8 cellular contexts compared by ENCODE assay signal in the genomic region with DNA sequence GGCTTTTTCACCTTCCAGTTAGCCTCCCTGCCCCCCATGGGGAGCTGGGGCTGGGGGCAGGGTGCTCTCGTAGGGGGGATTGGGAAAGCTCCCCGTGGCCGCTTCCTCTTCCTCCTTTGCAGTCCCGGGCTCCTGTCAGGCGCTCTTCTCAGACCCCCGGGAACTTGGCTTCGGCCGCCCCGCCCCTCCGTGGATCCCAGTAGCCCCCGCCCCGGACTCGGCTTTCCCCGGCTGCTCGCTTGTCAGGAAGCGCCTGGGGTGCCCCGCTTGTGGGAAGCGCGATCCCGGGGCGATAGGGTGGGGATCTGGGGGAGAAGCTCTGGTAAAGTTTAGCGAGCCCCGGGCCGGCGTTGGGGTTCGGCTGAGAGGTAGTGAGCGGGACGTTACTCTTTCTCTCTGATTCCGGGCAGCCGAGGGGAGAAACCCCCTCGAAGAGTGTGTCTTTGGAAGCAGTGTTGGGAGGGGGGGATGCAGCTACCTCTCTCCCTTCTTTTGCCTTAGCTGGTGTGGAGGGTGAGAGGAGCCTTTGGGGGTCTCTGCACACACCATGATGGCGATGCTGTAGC. TPM values are rescaled to one million over a fixed set of nuclear protein-coding genes. Genes with fewer than 3 reads are reported as not detected.
A peak's percentile ranks its signal among the peaks of the same experiment; 100 is the strongest.
DNase-seq lines count a peak whose midpoint lies in the region; ATAC-seq and TF ChIP-seq lines count a peak whose summit lies in the region.

No MANE protein-coding gene starts in this region.

- peak overlapping the region; percentile 95 for H3K4me3 Mint-ChIP-seq in activated naive CD4-positive, alpha-beta T cell treated with anti-CD3 and anti-CD28 coated beads, Interleukin-2, amount 50 U/mL, for 24 hours

- no peak for TF ChIP-seq CTCF in parathyroid adenoma (IDR thresholded peaks at IDR 0.05)

- H3K4me1 ChIP-seq in parathyroid adenoma: no peaks in the 10 kb centered on the region

- peak; percentile 33 for ATAC-seq in HG03439 (IDR thresholded peaks at IDR 0.05; ENCODE audit: unreplicated experiment)
- ATAC-seq in Right ventricle myocardium superior (ENCODE audit: poor library complexity): peak; percentile 64

- H3K79me2 ChIP-seq in parathyroid adenoma: peaks cover 14% of the 10 kb centered on the region

- no peaks in the 10 kb centered on the region for H3K9me3 Mint-ChIP-seq in activated naive CD4-positive, alpha-beta T cell treated with anti-CD3 and anti-CD28 coated beads, Interleukin-2, amount 50 U/mL, for 24 hours

- H3K36me3 ChIP-seq in parathyroid adenoma (ENCODE audit: control insufficient read depth, insufficient read depth, low read length): no peaks in the 10 kb centered on the region

- peak overlapping the region; percentile 66 for H3K27ac ChIP-seq in parathyroid adenoma

- no peaks in the 10 kb centered on the region for H3K27me3 Mint-ChIP-seq in activated naive CD4-positive, alpha-beta T cell treated with anti-CD3 and anti-CD28 coated beads, Interleukin-2, amount 50 U/mL, for 24 hours

- H3K4me1 Mint-ChIP-seq in activated naive CD4-positive, alpha-beta T cell treated with anti-CD3 and anti-CD28 coated beads, Interleukin-2, amount 50 U/mL, for 24 hours: peaks cover 52% of the 10 kb centered on the region

- no peaks in the 10 kb centered on the region for H3K27me3 ChIP-seq in parathyroid adenoma (ENCODE audit: control insufficient read depth, insufficient read depth, low read length)

- intact Hi-C loops in Right ventricle myocardium superior (cut with DNase I): loop anchor here (10.0 kb wide), 1 partner anchor 100 kb away; no protein-coding TSS in a partner anchor

- peak overlapping the region; percentile 85 for H3K4me3 ChIP-seq in parathyroid adenoma (ENCODE audit: low read depth, low read length)

- peak overlapping the region; percentile 86 for H3K4me2 ChIP-seq in parathyroid adenoma (ENCODE audit: low read length)

- DNase-seq in stimulated activated CD4-positive, alpha-beta T cell treated with anti-CD3 and anti-CD28 coated beads, Interleukin-12 subunit alpha, Interleukin-12 subunit beta, amount 100 ng/mL, for 48 hours (ENCODE audit: low read depth in 2 of 3, low spot score in 1 of 3): peak in 2 of 3 donors; percentile 11 to 33
- no peak for DNase-seq in stimulated activated CD4-positive, alpha-beta T cell treated with anti-CD3 and anti-CD28 coated beads, Interleukin-12 subunit alpha, Interleukin-12 subunit beta, amount 100 ng/mL, for 4 hours
- DNase-seq in RKO (ENCODE audit: low spot score) (peak; percentile 67), Right ventricle myocardium superior (peak; percentile 74), GDM1 (lab: John Stamatoyannopoulos, UW) (no peak)

- H2AFZ ChIP-seq in parathyroid adenoma: peak overlapping the region; percentile 83

- H3K9me3 ChIP-seq in parathyroid adenoma (ENCODE audit: control insufficient read depth, low read length): no peaks in the 10 kb centered on the region

- no peak overlapping the region for H3K9ac ChIP-seq in parathyroid adenoma

- H3K27ac Mint-ChIP-seq in activated naive CD4-positive, alpha-beta T cell treated with anti-CD3 and anti-CD28 coated beads, Interleukin-2, amount 50 U/mL, for 24 hours: peak overlapping the region; percentile 97

- H3K36me3 Mint-ChIP-seq in activated naive CD4-positive, alpha-beta T cell treated with anti-CD3 and anti-CD28 coated beads, Interleukin-2, amount 50 U/mL, for 24 hours: no peaks in the 10 kb centered on the region

RNA-seq across cellular contexts. Expression of gene PIAS1, which starts 0.6 kb away (rescaled TPM):
- total RNA-seq in Right ventricle myocardium superior: 21.5 TPM

Comparison
In these comparisons a context has a peak if more than half of its experiments do, and no peak if none do; other contexts are left out.
1. DNase-seq: peak in stimulated activated CD4-positive, alpha-beta T cell treated with anti-CD3 and anti-CD28 coated beads, Interleukin-12 subunit alpha, Interleukin-12 subunit beta, amount 100 ng/mL, for 48 hours (2 of 3), RKO (single experiment) and Right ventricle myocardium superior (single experiment); none in stimulated activated CD4-positive, alpha-beta T cell treated with anti-CD3 and anti-CD28 coated beads, Interleukin-12 subunit alpha, Interleukin-12 subunit beta, amount 100 ng/mL, for 4 hours (single experiment) and GDM1 (single experiment).